In the genomic region with DNA sequence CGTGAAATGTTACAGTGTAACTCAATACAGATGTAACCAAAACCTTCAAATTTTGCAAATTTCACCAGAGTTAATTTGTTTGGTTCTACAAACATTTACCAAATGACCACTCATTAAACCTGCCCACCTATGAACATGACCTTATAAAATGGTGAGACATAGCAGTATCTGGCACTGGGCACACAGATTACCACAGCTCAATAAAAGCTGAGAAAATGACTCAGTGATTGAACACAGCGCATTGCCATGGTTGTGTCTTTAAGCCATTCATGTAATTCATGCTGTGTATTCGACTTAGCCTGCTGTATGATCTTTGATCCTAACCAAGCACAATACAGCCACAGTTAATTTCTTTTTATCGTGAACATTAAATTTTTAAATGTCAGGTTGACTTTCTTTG, we compare ENCODE assay signal across 27 cellular contexts. TPM values are rescaled to one million over a fixed set of nuclear protein-coding genes. Genes with fewer than 3 reads are reported as not detected.
DNase-seq lines count a peak whose midpoint lies in the region; ATAC-seq, FAIRE-seq and TF ChIP-seq lines count a peak whose summit lies in the region.
"Had no signal": no experiment of that assay in that cellular context is flagged by ENCODE, and none has a peak within 500 bp of the region (broad histone marks: within the 10 kb centered on the region; RNA-seq: fewer than 3 reads in every experiment).

No MANE protein-coding gene starts in this region.

- H2AFZ ChIP-seq in GM23248, result no peak overlapping the region
- H2AFZ ChIP-seq: GM23338, hepatocyte had no signal

- TF ChIP-seq CTCF in epithelial cell of proximal tubule (conservative IDR thresholded peaks at IDR 0.05; ENCODE audit: low read depth, low read length), result no peak

- no peak overlapping the region for H3K9ac ChIP-seq in GM23248

- H3K9me2 ChIP-seq in GM23248 (ENCODE audit: insufficient read depth), result no peaks in the 10 kb centered on the region

- H3F3A ChIP-seq in GM23248 (ENCODE audit: insufficient read depth), result peaks cover 7% of the 10 kb centered on the region

- H3K4me1 ChIP-seq in GM23248 (ENCODE audit: insufficient read depth) (peaks cover 12% of the 10 kb centered on the region), small intestine (ENCODE audit: control insufficient read depth in 2 of 2, insufficient read depth in 1 of 2, low read depth in 1 of 2, low read length in 1 of 2) (peaks cover 0 to 3% of the 10 kb centered on the region in 2 donors)
- H3K4me1 ChIP-seq: adrenal gland, testis had no signal

- H3K79me2 ChIP-seq in GM23248 (ENCODE audit: insufficient read depth), result no peaks in the 10 kb centered on the region

- H3K27me3 ChIP-seq in GM23248 (replicated peaks; ENCODE audit: insufficient read depth) (no peaks in the 10 kb centered on the region), small intestine (ENCODE audit: control insufficient read depth in 2 of 2, insufficient read depth in 2 of 2, low read length in 2 of 2) (no peaks in the 10 kb centered on the region)
- H3K27me3 ChIP-seq: adrenal gland, hepatocyte, testis had no signal

- no peaks in the 10 kb centered on the region for H4K20me1 ChIP-seq in GM23248 (ENCODE audit: insufficient read depth)

- H3K36me3 ChIP-seq in GM23248 (ENCODE audit: low read depth), result no peaks in the 10 kb centered on the region
- peaks cover 0 to 3% of the 10 kb centered on the region in 2 donors for H3K36me3 ChIP-seq in small intestine (ENCODE audit: control insufficient read depth in 2 of 2, insufficient read depth in 2 of 2, low read length in 2 of 2)
- H3K36me3 ChIP-seq: adrenal gland, WERI-Rb-1 had no signal

- H3K27ac ChIP-seq in GM23248 (no peak overlapping the region), small intestine (ENCODE audit: low read depth in 1 of 2, low read length in 1 of 2) (no peak overlapping the region)
- H3K27ac ChIP-seq: adrenal gland, hepatocyte, skin epidermis, testis, WERI-Rb-1 had no signal

- in situ Hi-C loops in GM23248 (cut with MboI), result no loop called here

- H3K9me3 ChIP-seq in GM23248 (ENCODE audit: low read depth) (no peaks in the 10 kb centered on the region), small intestine (ENCODE audit: control insufficient read depth, low read depth) (no peaks in the 10 kb centered on the region)
- H3K9me3 ChIP-seq: adrenal gland, testis had no signal

- WGBS in GM23248 (ENCODE audit: low coverage in 1 of 2, low lambda C conversion rate in 2 of 2, missing lambda C conversion rate in 2 of 2), 2 experiments, result 80 to 85% methylated on average over 4 of the region's 4 CpGs
- WGBS in small intestine, 3 donors, result 40 to 72% (median 47%) methylated on average over 4 of the region's 4 CpGs

- peak; percentile 45 for DNase-seq in GM23248
- DNase-seq in M059J (ENCODE audit: low read depth), result peak; percentile 83
- DNase-seq in epithelial cell of proximal tubule (ENCODE audit: low read depth), result peak; percentile 67
- peak; percentile 83 for DNase-seq in small intestine
- no peak for DNase-seq in NCI-H526 (lab: John Stamatoyannopoulos, UW)
- no peak for DNase-seq in NCI-H526 treated with DMSO at 0.1 percent for 48 hours (lab: John Stamatoyannopoulos, UW)
- DNase-seq: activated CD4-positive, alpha-beta T cell treated with anti-CD3 and anti-CD28 coated beads, Interleukin-2, amount 10 ng/mL, durations not matched to agents 24 days and 14 days; activated naive CD4-positive, alpha-beta T cell; activated T-cell treated with anti-CD3 and anti-CD28 coated beads, Interleukin-2, amount 50 U/mL, for 4 hours; adrenal gland; DMS153; foreskin melanocyte; naive B cell; NCI-H1436 treated with DMSO at 0.1 percent for 48 hours; NCI-H2171 treated with DMSO at 0.1 percent for 48 hours; NCI-H524 treated with DMSO at 0.1 percent for 48 hours; nucleus accumbens; stimulated activated CD4-positive, alpha-beta T cell treated with anti-CD3 and anti-CD28 coated beads, Interleukin-2, amount 100 ng/mL, for 48 hours; stimulated activated naive B cell treated with anti-CD40 and anti-IgM and Interleukin-4, amounts not matched to agents 10 μg/mL and 1 μg/mL and 100 μg/mL, for 72 hours; testis; WERI-Rb-1 had no signal

- no peak overlapping the region for H3K4me3 ChIP-seq in GM23248
- no peak overlapping the region for H3K4me3 ChIP-seq in epithelial cell of proximal tubule (ENCODE audit: low read depth, low read length)
- H3K4me3 ChIP-seq in small intestine (ENCODE audit: low read depth in 1 of 2, low read length in 2 of 2), result no peak overlapping the region
- H3K4me3 ChIP-seq: adrenal gland, GM23338, hepatocyte, skin epidermis, testis had no signal

- H3K4me2 ChIP-seq in GM23248 (ENCODE audit: unreplicated experiment), result no peak overlapping the region
- H3K4me2 ChIP-seq: GM23338, hepatocyte had no signal

- no peak for FAIRE-seq in small intestine (lab: Jason Lieb, UNC)

- ATAC-seq in HG03108 (IDR thresholded peaks at IDR 0.05; ENCODE audit: unreplicated experiment), result no peak
- ATAC-seq: activated T-cell treated with anti-CD3 and anti-CD28 coated beads, Interleukin-2, amount 50 U/mL, for 4 hours; GM23338; left lobe of liver; stimulated activated naive B cell treated with anti-CD40 and anti-IgM and Interleukin-4, amounts not matched to agents 10 μg/mL and 1 μg/mL and 100 μg/mL, for 72 hours had no signal

RNA-seq across cellular contexts. Expression of a gene that starts 11.3 kb away (rescaled TPM):
- 0.76 TPM in 1 of 2 replicates, not detected in the other for total RNA-seq in GM23248 (2014; rRNA removed; shearing (Covaris generic))
- polyA plus RNA-seq in GM23248 (2016; fragmentation: Nextera tagmentation; extraction: Ambion mirVana) (0.49 and 0.79 TPM in 2 replicates), small intestine (10 to 100 TPM; 21.3 to 40.3 (median 39.8) TPM)
- 1.6 and 7.0 TPM in 2 replicates for total RNA-seq in M059J (2014; rRNA removed; shearing (Covaris generic))
- total RNA-seq in epithelial cell of proximal tubule, result 14.7 and 31.4 TPM in 2 replicates
- polyA plus RNA-seq: IgD-negative memory B cell had no signal

Comparison
In these comparisons a context has a peak if more than half of its experiments do, and no peak if none do; other contexts are left out.
1. DNase-seq: peak in GM23248 (single experiment), M059J (single experiment), epithelial cell of proximal tubule (single experiment) and small intestine (single experiment); none in NCI-H526 (0 of 2) and NCI-H526 treated with DMSO at 0.1 percent for 48 hours (single experiment).